11 cellular contexts compared by ENCODE assay signal in the genomic region with DNA sequence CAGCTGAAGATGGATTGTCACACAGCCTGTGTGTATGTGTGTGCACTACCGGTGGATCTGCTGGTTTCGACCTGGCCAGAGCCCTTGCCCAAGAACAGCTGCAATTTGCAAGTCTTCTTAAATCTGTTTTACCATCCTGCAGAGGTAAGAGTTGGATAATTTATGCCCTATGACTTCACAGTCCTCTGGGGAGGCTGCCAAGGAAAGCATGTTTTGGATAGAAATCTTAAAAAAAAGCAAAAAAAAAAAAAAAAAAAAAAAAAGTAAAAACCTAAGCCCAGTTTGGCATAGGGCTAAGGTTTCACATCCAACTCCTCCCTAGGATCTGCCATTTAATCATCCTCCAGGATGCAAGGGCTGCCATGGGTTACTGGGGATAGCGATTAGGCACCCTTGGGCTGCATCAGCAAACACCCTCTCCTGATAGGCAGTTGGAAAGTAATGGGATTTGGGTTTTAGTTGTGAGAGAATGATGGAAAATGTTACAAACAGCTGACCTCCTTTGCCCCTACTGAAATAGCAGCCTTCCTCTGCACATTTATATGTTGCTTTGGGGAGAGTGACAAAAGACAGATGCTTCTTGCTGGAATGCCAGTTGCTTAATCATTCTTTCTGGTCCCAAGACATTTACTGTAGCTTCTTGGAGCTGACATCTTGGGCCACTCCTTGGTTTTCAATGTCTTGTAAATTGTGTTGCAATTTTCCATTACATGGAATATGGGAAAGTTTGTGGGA. TPM values are rescaled to one million over a fixed set of nuclear protein-coding genes. Genes with fewer than 3 reads are reported as not detected.
DNase-seq lines count a peak whose midpoint lies in the region; ATAC-seq and TF ChIP-seq lines count a peak whose summit lies in the region.
"Had no signal": no experiment of that assay in that cellular context is flagged by ENCODE, and none has a peak within 500 bp of the region (broad histone marks: within the 10 kb centered on the region; RNA-seq: fewer than 3 reads in every experiment).

No MANE protein-coding gene starts in this region.

- ATAC-seq in HG03039 (IDR thresholded peaks at IDR 0.05; ENCODE audit: unreplicated experiment), result no peak

- H3K27ac ChIP-seq in ACC112 (ENCODE audit: low read depth, low read length), result peak overlapping the region; percentile 80
- H3K27ac ChIP-seq: BLaER1 had no signal

- H3K27me3 Mint-ChIP-seq in osteocyte (ENCODE audit: unreplicated experiment), result no peaks in the 10 kb centered on the region

- no peak overlapping the region for H3K4me3 ChIP-seq in ACC112 (ENCODE audit: low read depth, low read length)
- no peak overlapping the region for H3K4me3 ChIP-seq in fibroblast of mammary gland (ENCODE audit: control insufficient read depth, low read depth, low read length)
- H3K4me3 ChIP-seq: BLaER1, tibial artery had no signal

- no peaks in the 10 kb centered on the region for H3K27me3 ChIP-seq in ACC112 (ENCODE audit: insufficient read depth, low read length)
- H3K27me3 ChIP-seq: BLaER1, tibial artery had no signal

- H3K4me3 Mint-ChIP-seq in osteocyte (ENCODE audit: unreplicated experiment), result no peak overlapping the region

- H2AFZ ChIP-seq in ACC112 (ENCODE audit: low read length, unreplicated experiment), result no peak overlapping the region

- TF ChIP-seq CTCF in fibroblast of mammary gland (conservative IDR thresholded peaks at IDR 0.05; ENCODE audit: control insufficient read depth, insufficient read depth, low read depth, low read length), result no peak
- no peak for TF ChIP-seq CTCF in osteocyte (IDR thresholded peaks at IDR 0.05)

- H3K36me3 Mint-ChIP-seq in osteocyte (ENCODE audit: unreplicated experiment), result no peaks in the 10 kb centered on the region

- H3K9me3 Mint-ChIP-seq in osteocyte (ENCODE audit: unreplicated experiment), result no peaks in the 10 kb centered on the region

- DNase-seq in NCI-H2171 treated with DMSO at 0.1 percent for 48 hours (lab: John Stamatoyannopoulos, UW) (peak; percentile 42), fibroblast of mammary gland (ENCODE audit: low read depth) (peak; percentile 96), osteocyte (ENCODE audit: extremely low spot score, unreplicated experiment) (no peak), SW480 (ENCODE audit: low spot score) (no peak), COLO668 (lab: John Stamatoyannopoulos, UW; ENCODE audit: unreplicated experiment) (no peak)
- no peak for DNase-seq in activated CD4-positive, CD25-positive, alpha-beta regulatory T cell (lab: John Stamatoyannopoulos, UW)
- DNase-seq: activated CD4-positive, alpha-beta T cell treated with anti-CD3 and anti-CD28 coated beads, Interleukin-2, amount 50 U/mL, for 4 hours had no signal

- H3K36me3 ChIP-seq in ACC112 (ENCODE audit: insufficient read depth, low read length), result no peaks in the 10 kb centered on the region
- H3K36me3 ChIP-seq: BLaER1, tibial artery had no signal

- peaks cover 44% of the 10 kb centered on the region for H3K4me1 Mint-ChIP-seq in osteocyte (ENCODE audit: unreplicated experiment)

- no peaks in the 10 kb centered on the region for H3K79me2 ChIP-seq in ACC112 (ENCODE audit: control insufficient read depth, insufficient read depth, low read length, unreplicated experiment)

- H3K4me1 ChIP-seq in ACC112 (ENCODE audit: control insufficient read depth, insufficient read depth, low read length, unreplicated experiment), result peaks cover 38% of the 10 kb centered on the region

- H3K27ac Mint-ChIP-seq in osteocyte (ENCODE audit: unreplicated experiment), result peak overlapping the region; percentile 92

RNA-seq across cellular contexts. Expression of gene CD200R1L, which starts 35.3 kb away (rescaled TPM):
- not detected in 2 replicates for total RNA-seq in osteocyte

Comparison
In these comparisons a context has a peak if more than half of its experiments do, and no peak if none do; other contexts are left out.
1. DNase-seq: peak in NCI-H2171 treated with DMSO at 0.1 percent for 48 hours (single experiment) and fibroblast of mammary gland (single experiment); none in osteocyte (single experiment), activated CD4-positive, CD25-positive, alpha-beta regulatory T cell (0 of 4), SW480 (single experiment) and COLO668 (single experiment).